In the genomic region with DNA sequence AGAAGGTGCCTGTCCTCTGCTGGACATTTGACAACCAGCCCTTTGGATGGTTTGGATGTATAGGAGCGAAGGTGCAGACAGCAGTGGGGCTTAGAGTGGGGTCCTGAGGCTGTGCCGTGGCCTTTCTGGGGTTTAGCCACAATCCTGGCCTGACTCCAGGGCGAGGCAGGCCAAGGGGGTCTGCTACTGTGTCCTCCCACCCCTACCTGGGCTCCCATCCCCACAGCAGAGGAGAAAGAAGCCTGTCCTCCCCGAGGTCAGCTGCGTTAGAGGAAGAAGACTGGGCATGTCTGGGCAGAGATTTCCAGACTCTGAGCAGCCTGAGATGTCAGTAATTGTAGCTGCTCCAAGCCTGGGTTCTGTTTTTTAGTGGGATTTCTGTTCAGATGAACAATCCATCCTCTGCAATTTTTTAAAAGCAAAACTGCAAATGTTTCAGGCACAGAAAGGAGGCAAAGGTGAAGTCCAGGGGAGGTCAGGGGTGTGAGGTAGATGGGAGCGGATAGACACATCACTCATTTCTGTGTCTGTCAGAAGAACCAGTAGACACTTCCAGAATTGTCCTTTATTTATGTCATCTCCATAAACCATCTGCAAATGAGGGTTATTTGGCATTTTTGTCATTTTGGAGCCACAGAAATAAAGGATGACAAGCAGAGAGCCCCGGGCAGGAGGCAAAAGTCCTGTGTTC, we compare ENCODE assay signal across 9 cellular contexts. TPM values are rescaled to one million over a fixed set of nuclear protein-coding genes. Genes with fewer than 3 reads are reported as not detected.
DNase-seq lines count a peak whose midpoint lies in the region; ATAC-seq and TF ChIP-seq lines count a peak whose summit lies in the region.
"Had no signal": no experiment of that assay in that cellular context is flagged by ENCODE, and none has a peak within 500 bp of the region (broad histone marks: within the 10 kb centered on the region; RNA-seq: fewer than 3 reads in every experiment).

No MANE protein-coding gene starts in this region.

- TF ChIP-seq CTCF in Loucy (conservative IDR thresholded peaks at IDR 0.05; ENCODE audit: low read length) (no peak), chondrocyte (IDR thresholded peaks at IDR 0.05) (no peak), natural killer cell (IDR thresholded peaks at IDR 0.05) (no peak)

- H3K9me2 ChIP-seq in Loucy (replicated peaks; ENCODE audit: low read depth, low read length): no peaks in the 10 kb centered on the region

- H3K9ac ChIP-seq in BLaER1 (peak overlapping the region; percentile 99), Loucy (ENCODE audit: low read depth, low read length, poor library complexity, severe bottlenecking) (peak overlapping the region; percentile 59)

- H3K36me3 Mint-ChIP-seq in chondrocyte (ENCODE audit: low read depth) (peaks cover 6% of the 10 kb centered on the region), natural killer cell (no peaks in the 10 kb centered on the region)

- H3K4me1 Mint-ChIP-seq in chondrocyte (ENCODE audit: low read depth) (peaks cover 46% of the 10 kb centered on the region), natural killer cell (peaks cover 29 to 30% of the 10 kb centered on the region in 2 donors)

- ATAC-seq in natural killer cell (no peak), HG03175 (IDR thresholded peaks at IDR 0.05; ENCODE audit: unreplicated experiment) (no peak), GM21723 (IDR thresholded peaks at IDR 0.05; ENCODE audit: unreplicated experiment) (no peak), HG03571 (IDR thresholded peaks at IDR 0.05; ENCODE audit: unreplicated experiment) (no peak)

- H3K4me1 ChIP-seq in BLaER1 (peaks cover 49% of the 10 kb centered on the region), Loucy (ENCODE audit: insufficient read depth, low read length, poor library complexity, severe bottlenecking) (peaks cover 40% of the 10 kb centered on the region)

- H3K4me3 Mint-ChIP-seq in chondrocyte (ENCODE audit: unreplicated experiment) (peak overlapping the region; percentile 40), natural killer cell (peak overlapping the region; percentile 85)

- intact Hi-C loops in natural killer cell (cut with micrococcal nuclease): no loop called here

- H2AFZ ChIP-seq in Loucy (ENCODE audit: low read length): no peak overlapping the region

- H3K36me3 ChIP-seq in BLaER1 (peaks cover 1% of the 10 kb centered on the region; the same call in 1 of the 2 replicates), Loucy (ENCODE audit: insufficient read depth, low read length) (no peaks in the 10 kb centered on the region)

- H3K27ac ChIP-seq in BLaER1: peak overlapping the region; percentile 96

- H4K20me1 ChIP-seq in BLaER1 (peaks cover 34% of the 10 kb centered on the region), Loucy (ENCODE audit: insufficient read depth, low read length, poor library complexity, severe bottlenecking) (no peaks in the 10 kb centered on the region)

- H3K27me3 Mint-ChIP-seq in chondrocyte (ENCODE audit: low read depth): no peaks in the 10 kb centered on the region
- H3K27me3 Mint-ChIP-seq in natural killer cell (ENCODE audit: low read depth in 2 of 2): peaks cover 0 to 5% of the 10 kb centered on the region in 2 donors

- H3K4me3 ChIP-seq in BLaER1 (peak overlapping the region; percentile 99; the same call in 1 of the 2 replicates), Loucy (ENCODE audit: low read length, poor library complexity, severe bottlenecking) (no peak overlapping the region)

- H3K27ac Mint-ChIP-seq in chondrocyte (ENCODE audit: unreplicated experiment) (peak overlapping the region; percentile 99), natural killer cell (peak overlapping the region; percentile 14 to 96)

- H3K27me3 ChIP-seq in BLaER1 (no peaks in the 10 kb centered on the region), Loucy (ENCODE audit: insufficient read depth, low read length, poor library complexity, severe bottlenecking) (no peaks in the 10 kb centered on the region)

- peaks cover 5% of the 10 kb centered on the region; the same call in 1 of the 2 replicates for H3K79me2 ChIP-seq in Loucy (ENCODE audit: insufficient read depth, low read length)

- no peaks in the 10 kb centered on the region for H3K9me3 ChIP-seq in BLaER1
- no peaks in the 10 kb centered on the region for H3K9me3 ChIP-seq in Loucy (ENCODE audit: insufficient read depth, low read depth, low read length)

- H3K9me3 Mint-ChIP-seq in chondrocyte (ENCODE audit: low read depth): no peaks in the 10 kb centered on the region
- H3K9me3 Mint-ChIP-seq in natural killer cell: no peaks in the 10 kb centered on the region

- DNase-seq in chondrocyte (ENCODE audit: low spot score): no peak
- DNase-seq in natural killer cell: no peak
- no peak for DNase-seq in AG08396 (ENCODE audit: low spot score)
- DNase-seq: retina had no signal

- peak overlapping the region; percentile 91 for H3K4me2 ChIP-seq in BLaER1
- H3K4me2 ChIP-seq in Loucy (ENCODE audit: low read depth, low read length, poor library complexity, severe bottlenecking): no peak overlapping the region

- peaks cover 6% of the 10 kb centered on the region; the same call in 1 of the 2 replicates for H3F3A ChIP-seq in Loucy (ENCODE audit: low read depth)

RNA-seq across cellular contexts. Expression of a gene that starts 1.3 kb away (rescaled TPM):
- total RNA-seq in chondrocyte (230 to 303 TPM (median 301 TPM) in 3 replicates), natural killer cell (10 to 100 TPM; 19.1 to 40.7 (median 25.4) TPM)

RNA-seq across cellular contexts. Expression of a gene that starts 20.4 kb away (rescaled TPM):
- total RNA-seq in chondrocyte (not detected in 3 replicates), natural killer cell (10 to 100 TPM in 1 of 3 donors, under 1 TPM in 2; 0.09 to 12.9 (median 0.70) TPM)
